8 cellular contexts compared by ENCODE assay signal in genomic region chr21:34367320-34367935, GRCh38. TPM values are rescaled to one million over a fixed set of nuclear protein-coding genes. Genes with fewer than 3 reads are reported as not detected.
DNase-seq lines count a peak whose midpoint lies in the region; ATAC-seq, FAIRE-seq and TF ChIP-seq lines count a peak whose summit lies in the region.

No MANE protein-coding gene starts in this region.

- peak; percentile 58 for DNase-seq in DMS79 (lab: John Stamatoyannopoulos, UW)
- peak; percentile 30 for DNase-seq in HuH-7 (ENCODE audit: low spot score)
- peak; percentile 19 for DNase-seq in NOMO-1 treated with dmso at 0.1 percent for 144 hours (lab: John Stamatoyannopoulos, UW; ENCODE audit: unreplicated experiment)
- peak; percentile 62 for DNase-seq in activated naive CD4-positive, alpha-beta T cell treated with anti-CD3 and anti-CD28 coated beads, Interleukin-2, amount 10 ng/mL, durations not matched to agents 7 days and 5 days
- DNase-seq in heart left ventricle, result peak in 1 of 5 donors; percentile 20
- DNase-seq in small intestine, result peak; percentile 62
- DNase-seq in posterior vena cava (ENCODE audit: low spot score), result no peak

- H3K9me3 ChIP-seq in heart left ventricle (no peaks in the 10 kb centered on the region), small intestine (ENCODE audit: control insufficient read depth, low read depth) (no peaks in the 10 kb centered on the region)

- H3K4me1 ChIP-seq in heart left ventricle (no peaks in the 10 kb centered on the region), small intestine (ENCODE audit: control insufficient read depth in 2 of 2, insufficient read depth in 1 of 2, low read depth in 1 of 2, low read length in 1 of 2) (no peaks in the 10 kb centered on the region)

- H3K4me3 Mint-ChIP-seq in activated naive CD4-positive, alpha-beta T cell treated with anti-CD3 and anti-CD28 coated beads, Interleukin-2, amount 10 ng/mL, durations not matched to agents 7 days and 5 days, result no peak overlapping the region
- H3K4me3 Mint-ChIP-seq in stimulated activated memory B cell treated with anti-CD40 and anti-IgM and Interleukin-4, amounts not matched to agents 10 μg/mL and 1 μg/mL and 100 μg/mL, for 72 hours, result no peak overlapping the region

- H3K9me3 Mint-ChIP-seq in activated naive CD4-positive, alpha-beta T cell treated with anti-CD3 and anti-CD28 coated beads, Interleukin-2, amount 10 ng/mL, durations not matched to agents 7 days and 5 days, result no peaks in the 10 kb centered on the region
- H3K9me3 Mint-ChIP-seq in stimulated activated memory B cell treated with anti-CD40 and anti-IgM and Interleukin-4, amounts not matched to agents 10 μg/mL and 1 μg/mL and 100 μg/mL, for 72 hours, result no peaks in the 10 kb centered on the region

- no peak overlapping the region for H3K27ac Mint-ChIP-seq in activated naive CD4-positive, alpha-beta T cell treated with anti-CD3 and anti-CD28 coated beads, Interleukin-2, amount 10 ng/mL, durations not matched to agents 7 days and 5 days
- H3K27ac Mint-ChIP-seq in stimulated activated memory B cell treated with anti-CD40 and anti-IgM and Interleukin-4, amounts not matched to agents 10 μg/mL and 1 μg/mL and 100 μg/mL, for 72 hours, result no peak overlapping the region

- no peaks in the 10 kb centered on the region for H3K4me1 Mint-ChIP-seq in activated naive CD4-positive, alpha-beta T cell treated with anti-CD3 and anti-CD28 coated beads, Interleukin-2, amount 10 ng/mL, durations not matched to agents 7 days and 5 days
- H3K4me1 Mint-ChIP-seq in stimulated activated memory B cell treated with anti-CD40 and anti-IgM and Interleukin-4, amounts not matched to agents 10 μg/mL and 1 μg/mL and 100 μg/mL, for 72 hours, result peaks cover 6% of the 10 kb centered on the region

- CTCF ChIA-PET in activated naive CD4-positive, alpha-beta T cell treated with anti-CD3 and anti-CD28 coated beads, Interleukin-2, amount 10 ng/mL, durations not matched to agents 7 days and 5 days (lab: Charles Lee), result interaction anchor here (0.8 to 2.2 kb wide), 8 partner anchors 11 to 444 kb away, joined by 3 to 8 read pairs (median 5); no protein-coding TSS in a partner anchor

- H3K27me3 ChIP-seq in heart left ventricle, result no peaks in the 10 kb centered on the region
- H3K27me3 ChIP-seq in small intestine (ENCODE audit: control insufficient read depth in 2 of 2, insufficient read depth in 2 of 2, low read length in 2 of 2), result no peaks in the 10 kb centered on the region

- H3K27ac ChIP-seq in heart left ventricle, result no peak overlapping the region
- H3K27ac ChIP-seq in small intestine (ENCODE audit: low read depth in 1 of 2, low read length in 1 of 2), result no peak overlapping the region

- peak; percentile 41 to 74 (median 58) for TF ChIP-seq CTCF in heart left ventricle (IDR thresholded peaks at IDR 0.05)

- no peak for FAIRE-seq in small intestine (lab: Jason Lieb, UNC)

- H3K27me3 Mint-ChIP-seq in activated naive CD4-positive, alpha-beta T cell treated with anti-CD3 and anti-CD28 coated beads, Interleukin-2, amount 10 ng/mL, durations not matched to agents 7 days and 5 days, result peaks cover 25% of the 10 kb centered on the region
- H3K27me3 Mint-ChIP-seq in stimulated activated memory B cell treated with anti-CD40 and anti-IgM and Interleukin-4, amounts not matched to agents 10 μg/mL and 1 μg/mL and 100 μg/mL, for 72 hours, result peaks cover 10% of the 10 kb centered on the region

- H3K36me3 Mint-ChIP-seq in activated naive CD4-positive, alpha-beta T cell treated with anti-CD3 and anti-CD28 coated beads, Interleukin-2, amount 10 ng/mL, durations not matched to agents 7 days and 5 days, result no peaks in the 10 kb centered on the region
- no peaks in the 10 kb centered on the region for H3K36me3 Mint-ChIP-seq in stimulated activated memory B cell treated with anti-CD40 and anti-IgM and Interleukin-4, amounts not matched to agents 10 μg/mL and 1 μg/mL and 100 μg/mL, for 72 hours

- TF ChIP-seq POLR2A in heart left ventricle (IDR thresholded peaks at IDR 0.05), result no peak

- ATAC-seq in heart left ventricle, result peak in 3 of 4 donors; percentile 57 to 73 (median 58)
- no peak for ATAC-seq in stimulated activated memory B cell treated with anti-CD40 and anti-IgM and Interleukin-4, amounts not matched to agents 10 μg/mL and 1 μg/mL and 100 μg/mL, for 72 hours

- intact Hi-C loops in heart left ventricle (cut with DNase I) (no loop called here), posterior vena cava (cut with DNase I) (no loop called here)

- H3K4me3 ChIP-seq in heart left ventricle (no peak overlapping the region), small intestine (ENCODE audit: low read depth in 1 of 2, low read length in 2 of 2) (no peak overlapping the region)

- WGBS in heart left ventricle, 4 donors, result 64 to 72% (median 72%) methylated on average over 3 of the region's 3 CpGs
- WGBS in small intestine, 3 donors, result 65 to 76% (median 70%) methylated on average over 3 of the region's 3 CpGs

- H3K36me3 ChIP-seq in heart left ventricle (no peaks in the 10 kb centered on the region), small intestine (ENCODE audit: control insufficient read depth in 2 of 2, insufficient read depth in 2 of 2, low read length in 2 of 2) (no peaks in the 10 kb centered on the region)

RNA-seq across cellular contexts. Expression of gene KCNE2, which starts 3.6 kb away (rescaled TPM):
- total RNA-seq in heart left ventricle (not detected), posterior vena cava (not detected)
- polyA plus RNA-seq in heart left ventricle (under 1 TPM in 1 of 2 donors, not detected in 1; 0.07 TPM), small intestine (under 1 TPM in 1 of 3 donors, not detected in 2; 0.52 TPM)

RNA-seq across cellular contexts. Expression of gene SMIM11, which starts 7.9 kb away (rescaled TPM):
- total RNA-seq in heart left ventricle (10 to 100 TPM in 4 of 9 donors, 1 to 10 TPM in 5; 2.3 to 25.8 (median 6.9) TPM), posterior vena cava (1 to 10 TPM; 6.3 to 9.6 TPM)
- polyA plus RNA-seq in heart left ventricle (1 to 10 TPM in 1 of 2 donors, under 1 TPM in 1; 0.91 to 5.0 TPM), small intestine (1 to 10 TPM in 1 of 3 donors, not detected in 2; 4.2 TPM)

RNA-seq across cellular contexts. Expression of gene SMIM34, which starts 56.3 kb away (rescaled TPM):
- total RNA-seq in heart left ventricle (under 1 TPM in 2 of 9 donors, not detected in 7; 0.25 to 0.69 TPM), posterior vena cava (not detected)
- polyA plus RNA-seq in heart left ventricle (not detected), small intestine (not detected)
